Comparison of ENCODE assay signal across 8 cellular contexts in the genomic region with DNA sequence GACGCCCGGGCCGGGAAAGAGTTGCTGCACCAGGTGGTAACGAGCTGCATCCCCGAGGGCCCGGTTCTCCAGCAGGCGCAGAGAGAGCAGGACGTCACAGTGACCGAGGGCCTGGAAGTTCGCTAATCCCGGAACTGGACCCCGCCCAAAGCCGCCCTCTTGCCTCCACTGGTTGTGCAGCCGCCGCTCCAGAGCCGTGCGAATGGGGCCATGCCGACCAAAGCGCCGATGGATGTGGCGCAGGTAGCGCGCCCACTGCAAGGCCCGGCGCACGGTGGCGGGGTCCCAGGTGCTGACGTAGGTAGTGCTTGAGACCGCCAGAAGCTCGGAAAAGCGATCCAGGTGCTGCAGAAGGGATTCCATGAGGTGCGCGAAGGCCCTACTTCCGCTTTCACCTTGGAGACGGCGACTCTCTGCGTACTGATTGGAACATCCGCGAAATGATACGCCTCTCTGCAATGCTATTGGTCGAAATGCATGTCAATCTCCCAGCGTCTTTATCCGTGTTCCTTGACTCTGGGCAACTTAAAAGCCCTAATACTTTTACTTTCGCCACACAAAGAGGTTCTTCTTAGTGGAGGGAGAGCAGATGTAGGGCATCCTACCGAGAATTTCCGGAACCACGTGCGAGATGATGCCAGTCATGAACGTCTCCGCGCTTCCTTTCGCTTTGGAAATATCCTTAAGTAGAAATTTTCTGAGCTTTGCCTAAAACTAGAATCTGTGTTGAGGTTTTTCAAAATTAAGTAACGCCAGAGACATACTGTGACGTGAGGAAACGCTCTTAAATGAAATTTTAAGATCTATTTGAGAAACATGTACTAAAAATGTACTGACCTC. TPM values are rescaled to one million over a fixed set of nuclear protein-coding genes. Genes with fewer than 3 reads are reported as not detected.
A peak's percentile ranks its signal among the peaks of the same experiment; 100 is the strongest.
DNase-seq lines count a peak whose midpoint lies in the region; ATAC-seq and TF ChIP-seq lines count a peak whose summit lies in the region.

A gene with protein sequence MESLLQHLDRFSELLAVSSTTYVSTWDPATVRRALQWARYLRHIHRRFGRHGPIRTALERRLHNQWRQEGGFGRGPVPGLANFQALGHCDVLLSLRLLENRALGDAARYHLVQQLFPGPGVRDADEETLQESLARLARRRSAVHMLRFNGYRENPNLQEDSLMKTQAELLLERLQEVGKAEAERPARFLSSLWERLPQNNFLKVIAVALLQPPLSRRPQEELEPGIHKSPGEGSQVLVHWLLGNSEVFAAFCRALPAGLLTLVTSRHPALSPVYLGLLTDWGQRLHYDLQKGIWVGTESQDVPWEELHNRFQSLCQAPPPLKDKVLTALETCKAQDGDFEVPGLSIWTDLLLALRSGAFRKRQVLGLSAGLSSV (minus strand): TSS at position 376 of the 840 bp plus-strand sequence. CDS start 13 bp downstream, at position 363.

- peak within 1 kb of the TSS; percentile 96 to 99 for H3K4me3 ChIP-seq in DND-41 (ENCODE audit: low read depth in 1 of 2, low read length in 2 of 2)
- H3K4me3 ChIP-seq in GM23248 = peak within 1 kb of the TSS; percentile 92
- peak within 1 kb of the TSS; percentile 85 to 97 (median 92) for H3K4me3 ChIP-seq in fibroblast of lung (replicated peaks in 1 of 4; ENCODE audit: control extremely low read depth in 1 of 4, insufficient read depth in 1 of 4, low read depth in 3 of 4, low read length in 4 of 4)
- H3K4me3 ChIP-seq in naive thymus-derived CD4-positive, alpha-beta T cell (ENCODE audit: low read length) = peak within 1 kb of the TSS; percentile 98

- H3K27me3 Mint-ChIP-seq in activated T-helper 1 cell treated with anti-CD3 and anti-CD28 coated beads, Interleukin-12 subunit alpha, Interleukin-12 subunit beta, Interleukin-2, Interleukin-4 antibody, amounts not matched to agents 30 ng/mL and 10 ng/mL and 1 ng/mL, durations not matched to agents 14 hours and 24 hours and 36 hours (ENCODE audit: insufficient read depth) = no peaks in the 10 kb centered on the region
- no peaks in the 10 kb centered on the region for H3K27me3 Mint-ChIP-seq in naive thymus-derived CD4-positive, alpha-beta T cell
- no peaks in the 10 kb centered on the region for H3K27me3 Mint-ChIP-seq in stimulated activated naive B cell treated with anti-CD40 and anti-IgM and Interleukin-4, amounts not matched to agents 10 μg/mL and 1 μg/mL and 100 μg/mL, for 72 hours

- no peaks in the 10 kb centered on the region for H3K27me3 ChIP-seq in DND-41 (ENCODE audit: insufficient read depth, low read length, poor library complexity)
- no peaks in the 10 kb centered on the region for H3K27me3 ChIP-seq in GM23248 (replicated peaks; ENCODE audit: insufficient read depth)
- no peaks in the 10 kb centered on the region for H3K27me3 ChIP-seq in fibroblast of lung (ENCODE audit: control insufficient read depth, insufficient read depth, low read length)
- no peaks in the 10 kb centered on the region for H3K27me3 ChIP-seq in naive thymus-derived CD4-positive, alpha-beta T cell (ENCODE audit: control insufficient read depth in 2 of 2, insufficient read depth in 2 of 2, low read length in 2 of 2)

- H3K36me3 ChIP-seq in DND-41 (ENCODE audit: insufficient read depth, low read length) (peaks cover 6% of the 10 kb centered on the region; the same call in 1 of the 2 replicates), GM23248 (ENCODE audit: low read depth) (no peaks in the 10 kb centered on the region), fibroblast of lung (ENCODE audit: control insufficient read depth, insufficient read depth, low read length) (no peaks in the 10 kb centered on the region)
- H3K36me3 ChIP-seq in naive thymus-derived CD4-positive, alpha-beta T cell (ENCODE audit: control insufficient read depth in 2 of 3, insufficient read depth in 3 of 3, low read length in 3 of 3) = peaks cover 0 to 6% (median 0%) of the 10 kb centered on the region in 3 experiments

- H3K9me3 ChIP-seq in DND-41 (ENCODE audit: insufficient read depth, low read length, severe bottlenecking) (no peaks in the 10 kb centered on the region), GM23248 (ENCODE audit: low read depth) (no peaks in the 10 kb centered on the region), fibroblast of lung (ENCODE audit: control insufficient read depth, insufficient read depth, low read depth, low read length) (no peaks in the 10 kb centered on the region)
- H3K9me3 ChIP-seq in naive thymus-derived CD4-positive, alpha-beta T cell (ENCODE audit: control insufficient read depth in 2 of 3, low read length in 3 of 3) = no peaks in the 10 kb centered on the region

- POLR2A ChIA-PET in naive thymus-derived CD4-positive, alpha-beta T cell (lab: Charles Lee) = interaction anchor here (0.7 to 3.1 kb wide), 5 partner anchors 10 to 203 kb away, joined by 3 to 21 read pairs (median 7); partner anchors contain the start of gene SVIP

- H3K4me1 ChIP-seq in DND-41 (ENCODE audit: insufficient read depth, low read length) = peaks cover 33% of the 10 kb centered on the region
- H3K4me1 ChIP-seq in GM23248 (ENCODE audit: insufficient read depth) = peaks cover 6% of the 10 kb centered on the region
- peaks cover 2% of the 10 kb centered on the region for H3K4me1 ChIP-seq in fibroblast of lung (ENCODE audit: control insufficient read depth, extremely low read depth, insufficient read depth, low read length)
- peaks cover 15 to 31% of the 10 kb centered on the region in 2 donors for H3K4me1 ChIP-seq in naive thymus-derived CD4-positive, alpha-beta T cell (ENCODE audit: control insufficient read depth in 2 of 2, insufficient read depth in 2 of 2, low read length in 2 of 2)

- no peaks in the 10 kb centered on the region for H3K9me3 Mint-ChIP-seq in activated T-helper 1 cell treated with anti-CD3 and anti-CD28 coated beads, Interleukin-12 subunit alpha, Interleukin-12 subunit beta, Interleukin-2, Interleukin-4 antibody, amounts not matched to agents 30 ng/mL and 10 ng/mL and 1 ng/mL, durations not matched to agents 14 hours and 24 hours and 36 hours
- no peaks in the 10 kb centered on the region for H3K9me3 Mint-ChIP-seq in naive thymus-derived CD4-positive, alpha-beta T cell
- peaks cover 0 to 2% of the 10 kb centered on the region in 2 donors for H3K9me3 Mint-ChIP-seq in stimulated activated naive B cell treated with anti-CD40 and anti-IgM and Interleukin-4, amounts not matched to agents 10 μg/mL and 1 μg/mL and 100 μg/mL, for 72 hours

- DNase-seq in DND-41 (peak; percentile 96), GM23248 (peak; percentile 95), Kasumi-1 (lab: John Stamatoyannopoulos, UW) (peak; percentile 95 to 97), RPMI7951 (ENCODE audit: low read depth) (peak; percentile 98), fibroblast of lung (ENCODE audit: low read depth in 2 of 2) (peak; percentile 99 to 100)
- peak; percentile 92 for DNase-seq in activated T-helper 1 cell treated with anti-CD3 and anti-CD28 coated beads, Interleukin-12 subunit alpha, Interleukin-12 subunit beta, Interleukin-2, Interleukin-4 antibody, amounts not matched to agents 30 ng/mL and 10 ng/mL and 1 ng/mL, durations not matched to agents 14 hours and 24 hours and 36 hours (ENCODE audit: low spot score)
- DNase-seq in naive thymus-derived CD4-positive, alpha-beta T cell = peak; percentile 73 to 97 (median 95)
- DNase-seq in stimulated activated naive B cell treated with anti-CD40 and anti-IgM and Interleukin-4, amounts not matched to agents 10 μg/mL and 1 μg/mL and 100 μg/mL, for 72 hours = peak; percentile 96

- TF ChIP-seq CTCF in DND-41 (IDR thresholded peaks at IDR 0.05; ENCODE audit: borderline replicate concordance, extremely low read depth, low read length, poor library complexity, severe bottlenecking) (no peak), fibroblast of lung (conservative IDR thresholded peaks at IDR 0.05 in 1 of 2, IDR thresholded peaks at IDR 0.05 in 1 of 2; ENCODE audit: low read depth in 1 of 2, low read length in 2 of 2) (no peak)

- H4K20me1 ChIP-seq in DND-41 (ENCODE audit: insufficient read depth, low read length) (peaks cover 3% of the 10 kb centered on the region; the same call in 1 of the 2 replicates), GM23248 (ENCODE audit: insufficient read depth) (no peaks in the 10 kb centered on the region), fibroblast of lung (ENCODE audit: control insufficient read depth, extremely low read depth, insufficient read depth, low read length) (no peaks in the 10 kb centered on the region)

- H3K4me2 ChIP-seq in DND-41 (ENCODE audit: insufficient read depth, low read length) (peak within 1 kb of the TSS; percentile 87), GM23248 (ENCODE audit: unreplicated experiment) (peak within 1 kb of the TSS; percentile 90), fibroblast of lung (ENCODE audit: extremely low read depth, insufficient read depth, low read length) (peak within 1 kb of the TSS; percentile 93)

- H2AFZ ChIP-seq in DND-41 (ENCODE audit: low read depth, low read length) (peak within 1 kb of the TSS; percentile 99), GM23248 (peak within 1 kb of the TSS; percentile 97), fibroblast of lung (ENCODE audit: low read length) (peak within 1 kb of the TSS; percentile 100)

- peaks cover 29% of the 10 kb centered on the region for H3K79me2 ChIP-seq in DND-41 (ENCODE audit: insufficient read depth, low read length)
- peaks cover 15% of the 10 kb centered on the region for H3K79me2 ChIP-seq in GM23248 (ENCODE audit: insufficient read depth)
- peaks cover 6% of the 10 kb centered on the region for H3K79me2 ChIP-seq in fibroblast of lung (ENCODE audit: control insufficient read depth, insufficient read depth, low read length)

- no peaks in the 10 kb centered on the region for H3F3A ChIP-seq in GM23248 (ENCODE audit: insufficient read depth)

- peaks cover 17% of the 10 kb centered on the region for H3K36me3 Mint-ChIP-seq in activated T-helper 1 cell treated with anti-CD3 and anti-CD28 coated beads, Interleukin-12 subunit alpha, Interleukin-12 subunit beta, Interleukin-2, Interleukin-4 antibody, amounts not matched to agents 30 ng/mL and 10 ng/mL and 1 ng/mL, durations not matched to agents 14 hours and 24 hours and 36 hours (ENCODE audit: low read depth)
- peaks cover 0 to 23% (median 19%) of the 10 kb centered on the region in 5 donors for H3K36me3 Mint-ChIP-seq in naive thymus-derived CD4-positive, alpha-beta T cell
- peaks cover 11 to 15% of the 10 kb centered on the region in 2 donors for H3K36me3 Mint-ChIP-seq in stimulated activated naive B cell treated with anti-CD40 and anti-IgM and Interleukin-4, amounts not matched to agents 10 μg/mL and 1 μg/mL and 100 μg/mL, for 72 hours

- ATAC-seq in DND-41 (ENCODE audit: insufficient read depth, low read depth) = peak; percentile 93
- ATAC-seq in naive thymus-derived CD4-positive, alpha-beta T cell = peak; percentile 96
- peak; percentile 93 to 95 for ATAC-seq in stimulated activated naive B cell treated with anti-CD40 and anti-IgM and Interleukin-4, amounts not matched to agents 10 μg/mL and 1 μg/mL and 100 μg/mL, for 72 hours (replicated peaks)

- no peaks in the 10 kb centered on the region for H3K9me2 ChIP-seq in GM23248 (ENCODE audit: insufficient read depth)

- CTCF ChIA-PET in naive thymus-derived CD4-positive, alpha-beta T cell (lab: Charles Lee) = interaction anchor here (0.5 to 1.3 kb wide), 3 partner anchors 21 to 203 kb away, joined by 3 to 4 read pairs (median 4); no protein-coding TSS in a partner anchor

- H3K9ac ChIP-seq in DND-41 (ENCODE audit: low read depth, low read length) = peak within 1 kb of the TSS; percentile 92
- H3K9ac ChIP-seq in GM23248 = peak within 1 kb of the TSS; percentile 84
- peak within 1 kb of the TSS; percentile 94 for H3K9ac ChIP-seq in fibroblast of lung (ENCODE audit: insufficient read depth, low read length)

- in situ Hi-C loops in GM23248 (cut with MboI) = no loop called here

- 1 to 2% methylated on average over 51 to 52 of the region's 55 CpGs for WGBS in GM23248 (ENCODE audit: low coverage in 1 of 2, low lambda C conversion rate in 2 of 2, missing lambda C conversion rate in 2 of 2), 2 experiments

- intact Hi-C loops in activated T-helper 1 cell treated with anti-CD3 and anti-CD28 coated beads, Interleukin-12 subunit alpha, Interleukin-12 subunit beta, Interleukin-2, Interleukin-4 antibody, amounts not matched to agents 30 ng/mL and 10 ng/mL and 1 ng/mL, durations not matched to agents 14 hours and 24 hours and 36 hours (cut with micrococcal nuclease) = loop anchor here (1.0 to 2.0 kb wide), 4 partner anchors 41 to 204 kb away; partner anchors contain the start of genes GAS2 and SVIP
- intact Hi-C loops in naive thymus-derived CD4-positive, alpha-beta T cell (cut with micrococcal nuclease) = loop anchor here (1.0 to 10.0 kb wide), 7 partner anchors 41 to 291 kb away; partner anchors contain the start of genes SVIP (in 2 of the 2), GAS2 (in 1 of the 2) and SLC17A6 (in 1 of the 2)

- H3K4me3 Mint-ChIP-seq in activated T-helper 1 cell treated with anti-CD3 and anti-CD28 coated beads, Interleukin-12 subunit alpha, Interleukin-12 subunit beta, Interleukin-2, Interleukin-4 antibody, amounts not matched to agents 30 ng/mL and 10 ng/mL and 1 ng/mL, durations not matched to agents 14 hours and 24 hours and 36 hours = peak within 1 kb of the TSS; percentile 99
- H3K4me3 Mint-ChIP-seq in naive thymus-derived CD4-positive, alpha-beta T cell = peak within 1 kb of the TSS; percentile 93 to 99 (median 98)
- H3K4me3 Mint-ChIP-seq in stimulated activated naive B cell treated with anti-CD40 and anti-IgM and Interleukin-4, amounts not matched to agents 10 μg/mL and 1 μg/mL and 100 μg/mL, for 72 hours = peak within 1 kb of the TSS; percentile 100

- H3K27ac Mint-ChIP-seq in activated T-helper 1 cell treated with anti-CD3 and anti-CD28 coated beads, Interleukin-12 subunit alpha, Interleukin-12 subunit beta, Interleukin-2, Interleukin-4 antibody, amounts not matched to agents 30 ng/mL and 10 ng/mL and 1 ng/mL, durations not matched to agents 14 hours and 24 hours and 36 hours = peak within 1 kb of the TSS; percentile 98
- H3K27ac Mint-ChIP-seq in naive thymus-derived CD4-positive, alpha-beta T cell = peak within 1 kb of the TSS; percentile 92 to 99 (median 97)
- peak within 1 kb of the TSS; percentile 100 for H3K27ac Mint-ChIP-seq in stimulated activated naive B cell treated with anti-CD40 and anti-IgM and Interleukin-4, amounts not matched to agents 10 μg/mL and 1 μg/mL and 100 μg/mL, for 72 hours

- H3K27ac ChIP-seq in DND-41 (ENCODE audit: low read length) (peak within 1 kb of the TSS; percentile 96), GM23248 (peak within 1 kb of the TSS; percentile 75), fibroblast of lung (ENCODE audit: insufficient read depth, low read length) (peak within 1 kb of the TSS; percentile 94)
- peak within 1 kb of the TSS; percentile 87 for H3K27ac ChIP-seq in naive thymus-derived CD4-positive, alpha-beta T cell (ENCODE audit: low read depth, low read length)

- H3K4me1 Mint-ChIP-seq in activated T-helper 1 cell treated with anti-CD3 and anti-CD28 coated beads, Interleukin-12 subunit alpha, Interleukin-12 subunit beta, Interleukin-2, Interleukin-4 antibody, amounts not matched to agents 30 ng/mL and 10 ng/mL and 1 ng/mL, durations not matched to agents 14 hours and 24 hours and 36 hours (ENCODE audit: low read depth) = peaks cover 31% of the 10 kb centered on the region
- peaks cover 27 to 57% (median 49%) of the 10 kb centered on the region in 7 donors for H3K4me1 Mint-ChIP-seq in naive thymus-derived CD4-positive, alpha-beta T cell
- peaks cover 8 to 24% of the 10 kb centered on the region in 2 donors for H3K4me1 Mint-ChIP-seq in stimulated activated naive B cell treated with anti-CD40 and anti-IgM and Interleukin-4, amounts not matched to agents 10 μg/mL and 1 μg/mL and 100 μg/mL, for 72 hours

RNA-seq across cellular contexts. Expression of the gene that starts here (rescaled TPM):
- 7.5 and 13.4 TPM in 2 replicates for total RNA-seq in GM23248 (2014; rRNA removed; shearing (Covaris generic))
- polyA plus RNA-seq in GM23248 (2016; fragmentation: Nextera tagmentation; extraction: Ambion mirVana) (7.3 TPM in 2 replicates), fibroblast of lung (4.3 and 4.9 TPM in 2 replicates)
- 7.3 and 9.5 TPM in 2 replicates for total RNA-seq in RPMI7951 (2014; rRNA removed; shearing (Covaris generic))
- total RNA-seq in activated T-helper 1 cell treated with anti-CD3 and anti-CD28 coated beads, Interleukin-12 subunit alpha, Interleukin-12 subunit beta, Interleukin-2, Interleukin-4 antibody, amounts not matched to agents 30 ng/mL and 10 ng/mL and 1 ng/mL, durations not matched to agents 14 hours and 24 hours and 36 hours = 16.9 and 19.9 TPM in 2 replicates
- 11.8 and 15.9 TPM in 2 replicates for total RNA-seq in fibroblast of lung
- polyA plus RNA-seq in fibroblast of lung (2012) = 4.7 and 5.3 TPM in 2 replicates
- polyA minus RNA-seq in fibroblast of lung (ENCODE audit: low replicate concordance) = 0.59 and 2.7 TPM in 2 replicates
- 10 to 100 TPM in 3 of 5 experiments, 1 to 10 TPM in 2; 7.4 to 22.6 (median 19.5) TPM for total RNA-seq in naive thymus-derived CD4-positive, alpha-beta T cell
- polyA plus RNA-seq in naive thymus-derived CD4-positive, alpha-beta T cell = 10 to 100 TPM; 21.8 to 25.1 TPM

Comparison
In these comparisons a context has a peak if more than half of its experiments do, and no peak if none do; other contexts are left out.
1. Peak in every context shown above with its lines: DNase-seq, ATAC-seq, H3K4me3 ChIP-seq and H3K27ac ChIP-seq.